8 cellular contexts compared by ENCODE assay signal in genomic region chr15:63048115-63048985, GRCh38. TPM values are rescaled to one million over a fixed set of nuclear protein-coding genes. Genes with fewer than 3 reads are reported as not detected.
DNase-seq lines count a peak whose midpoint lies in the region; ATAC-seq and TF ChIP-seq lines count a peak whose summit lies in the region.

No MANE protein-coding gene starts in this region.

- H3K36me3 Mint-ChIP-seq in activated CD4-positive, alpha-beta T cell treated with anti-CD3 and anti-CD28 coated beads, Interleukin-2, amount 10 ng/mL, durations not matched to agents 7 days and 5 days (ENCODE audit: low read depth), result no peaks in the 10 kb centered on the region

- H3K4me1 ChIP-seq in liver (ENCODE audit: control insufficient read depth in 4 of 4, insufficient read depth in 4 of 4, low read length in 3 of 4), result peaks cover 18 to 50% (median 38%) of the 10 kb centered on the region in 4 donors

- peak; percentile 94 for TF ChIP-seq CTCF in BJ (IDR thresholded peaks at IDR 0.05; ENCODE audit: insufficient read depth, low read depth, low read length)
- peak; percentile 83 for TF ChIP-seq CTCF in liver (IDR thresholded peaks at IDR 0.05; ENCODE audit: low read depth, low read length, missing input control)

- H3K9me3 Mint-ChIP-seq in activated CD4-positive, alpha-beta T cell treated with anti-CD3 and anti-CD28 coated beads, Interleukin-2, amount 10 ng/mL, durations not matched to agents 7 days and 5 days, result no peaks in the 10 kb centered on the region

- peaks cover 55% of the 10 kb centered on the region for H3K27me3 Mint-ChIP-seq in activated CD4-positive, alpha-beta T cell treated with anti-CD3 and anti-CD28 coated beads, Interleukin-2, amount 10 ng/mL, durations not matched to agents 7 days and 5 days

- CTCF ChIA-PET in BJ (lab: Yijun Ruan, JAX), result interaction anchor here (0.7 to 5.5 kb wide), 52 partner anchors 9 to 307 kb away, joined by 3 to 27 read pairs (median 4); no protein-coding TSS in a partner anchor
- CTCF ChIA-PET in activated CD4-positive, alpha-beta T cell treated with anti-CD3 and anti-CD28 coated beads, Interleukin-2, amount 10 ng/mL, durations not matched to agents 7 days and 5 days (lab: Charles Lee), result interaction anchor here (0.6 to 3.0 kb wide), 25 partner anchors 9 to 695 kb away, joined by 3 to 17 read pairs (median 5); partner anchors contain the start of gene USP3

- H3K27ac Mint-ChIP-seq in activated CD4-positive, alpha-beta T cell treated with anti-CD3 and anti-CD28 coated beads, Interleukin-2, amount 10 ng/mL, durations not matched to agents 7 days and 5 days, result peak overlapping the region; percentile 76

- ATAC-seq in HG03442 (IDR thresholded peaks at IDR 0.05; ENCODE audit: unreplicated experiment), result peak; percentile 82

- peak; percentile 89 to 91 for TF ChIP-seq RAD21 in liver (IDR thresholded peaks at IDR 0.05)

- H3K9ac ChIP-seq in liver (ENCODE audit: low read depth in 1 of 2, low read length in 2 of 2), result peak overlapping the region; percentile 76 to 89

- H3K36me3 ChIP-seq in BJ (ENCODE audit: control insufficient read depth, insufficient read depth, low read length) (peaks cover 15% of the 10 kb centered on the region), liver (ENCODE audit: control insufficient read depth in 4 of 4, insufficient read depth in 3 of 4, low read depth in 1 of 4, low read length in 3 of 4) (no peaks in the 10 kb centered on the region)

- H3K4me3 ChIP-seq in BJ (ENCODE audit: low read depth, low read length) (peak overlapping the region; percentile 49), liver (ENCODE audit: low read depth in 1 of 3, low read length in 3 of 3) (peak overlapping the region; percentile 38 to 91 (median 90))

- peak overlapping the region; percentile 84 to 91 for H3K27ac ChIP-seq in liver (ENCODE audit: low read depth in 1 of 2, low read length in 2 of 2)

- H3K27me3 ChIP-seq in BJ (ENCODE audit: control insufficient read depth, insufficient read depth, low read length), result no peaks in the 10 kb centered on the region
- H3K27me3 ChIP-seq in liver (ENCODE audit: control insufficient read depth in 4 of 4, insufficient read depth in 4 of 4, low read length in 3 of 4), result peaks cover 0 to 5% (median 0%) of the 10 kb centered on the region in 4 donors

- H3K4me3 Mint-ChIP-seq in activated CD4-positive, alpha-beta T cell treated with anti-CD3 and anti-CD28 coated beads, Interleukin-2, amount 10 ng/mL, durations not matched to agents 7 days and 5 days, result peak overlapping the region; percentile 86

- peaks cover 20% of the 10 kb centered on the region for H3K4me1 Mint-ChIP-seq in activated CD4-positive, alpha-beta T cell treated with anti-CD3 and anti-CD28 coated beads, Interleukin-2, amount 10 ng/mL, durations not matched to agents 7 days and 5 days

- WGBS in liver, result under 1% methylated on average over 87 of the region's 87 CpGs

- POLR2A ChIA-PET in BJ (lab: Charles Lee), result interaction anchor here (0.5 to 1.4 kb wide), 5 partner anchors 25 to 239 kb away, joined by 3 to 7 read pairs (median 4); no protein-coding TSS in a partner anchor
- POLR2A ChIA-PET in activated CD4-positive, alpha-beta T cell treated with anti-CD3 and anti-CD28 coated beads, Interleukin-2, amount 10 ng/mL, durations not matched to agents 7 days and 5 days (lab: Charles Lee), result interaction anchor here (0.5 to 1.1 kb wide), 2 partner anchors 10 to 231 kb away, joined by 3 to 6 read pairs; no protein-coding TSS in a partner anchor

- no peaks in the 10 kb centered on the region for H3K9me3 ChIP-seq in liver (ENCODE audit: control insufficient read depth in 4 of 4, low read length in 3 of 4)

- DNase-seq in BJ (ENCODE audit: low read depth), result no peak
- DNase-seq in GM19240 (ENCODE audit: insufficient read length, low spot score), result peak; percentile 86
- DNase-seq in NCI-H524 (lab: John Stamatoyannopoulos, UW), result peak; percentile 95 to 97
- DNase-seq in activated CD4-positive, alpha-beta T cell treated with anti-CD3 and anti-CD28 coated beads, Interleukin-2, amount 10 ng/mL, durations not matched to agents 7 days and 5 days, result peak; percentile 83
- peak; percentile 76 for DNase-seq in dedifferentiated amniotic fluid mesenchymal stem cell (ENCODE audit: extremely low spot score)
- peak; percentile 86 for DNase-seq in stimulated activated CD4-positive, alpha-beta T cell treated with anti-CD3 and anti-CD28 coated beads, Interleukin-4, amount 100 ng/mL, for 1 hour

TF ChIP-seq in liver, 16 proteins besides CTCF, POLR2A, EP300 and RAD21:
- TF ChIP-seq FOXA1 (IDR thresholded peaks at IDR 0.05) (no peak), NR2F2 (IDR thresholded peaks at IDR 0.05) (peak; percentile 15), TAF1 (conservative IDR thresholded peaks at IDR 0.05) (no peak), REST (IDR thresholded peaks at IDR 0.05) (no peak), HNF4A (conservative IDR thresholded peaks at IDR 0.05) (peak in 1 of 2 donors; percentile 43), FOXA2 (IDR thresholded peaks at IDR 0.05) (no peak), SP1 (IDR thresholded peaks at IDR 0.05) (peak; percentile 17), HNF4G (IDR thresholded peaks at IDR 0.05) (no peak), JUND (IDR thresholded peaks at IDR 0.05) (no peak), ATF3 (IDR thresholded peaks at IDR 0.05) (peak; percentile 13), GABPA (IDR thresholded peaks at IDR 0.05 in 1 of 2, conservative IDR thresholded peaks at IDR 0.05 in 1 of 2) (peak in 1 of 2 donors; percentile 48), MAX (IDR thresholded peaks at IDR 0.05) (no peak), EGR1 (IDR thresholded peaks at IDR 0.05; ENCODE audit: low read depth in 2 of 2) (no peak), RXRA (IDR thresholded peaks at IDR 0.05) (peak; percentile 38 to 63), YY1 (IDR thresholded peaks at IDR 0.05) (no peak)
- TF ChIP-seq, protein P1, sequence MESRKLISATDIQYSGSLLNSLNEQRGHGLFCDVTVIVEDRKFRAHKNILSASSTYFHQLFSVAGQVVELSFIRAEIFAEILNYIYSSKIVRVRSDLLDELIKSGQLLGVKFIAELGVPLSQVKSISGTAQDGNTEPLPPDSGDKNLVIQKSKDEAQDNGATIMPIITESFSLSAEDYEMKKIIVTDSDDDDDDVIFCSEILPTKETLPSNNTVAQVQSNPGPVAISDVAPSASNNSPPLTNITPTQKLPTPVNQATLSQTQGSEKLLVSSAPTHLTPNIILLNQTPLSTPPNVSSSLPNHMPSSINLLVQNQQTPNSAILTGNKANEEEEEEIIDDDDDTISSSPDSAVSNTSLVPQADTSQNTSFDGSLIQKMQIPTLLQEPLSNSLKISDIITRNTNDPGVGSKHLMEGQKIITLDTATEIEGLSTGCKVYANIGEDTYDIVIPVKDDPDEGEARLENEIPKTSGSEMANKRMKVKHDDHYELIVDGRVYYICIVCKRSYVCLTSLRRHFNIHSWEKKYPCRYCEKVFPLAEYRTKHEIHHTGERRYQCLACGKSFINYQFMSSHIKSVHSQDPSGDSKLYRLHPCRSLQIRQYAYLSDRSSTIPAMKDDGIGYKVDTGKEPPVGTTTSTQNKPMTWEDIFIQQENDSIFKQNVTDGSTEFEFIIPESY (IDR thresholded peaks at IDR 0.05), result no peak

RNA-seq across cellular contexts. Expression of gene TPM1, which starts 5.8 kb away (rescaled TPM):
- polyA plus RNA-seq in BJ (2011; rRNA removed) (1,575 and 2,338 TPM in 2 replicates), liver (10 to 100 TPM; 69.6 to 73.3 TPM)
- polyA minus RNA-seq in BJ (2011; rRNA and poly(A)+ RNA removed), result 714 and 743 TPM in 2 replicates
- total RNA-seq in activated CD4-positive, alpha-beta T cell treated with anti-CD3 and anti-CD28 coated beads, Interleukin-2, amount 10 ng/mL, durations not matched to agents 7 days and 5 days, result 1 to 10 TPM; 4.0 to 4.5 TPM
- total RNA-seq in liver, result 100 to 1,000 TPM in 1 of 2 donors, 10 to 100 TPM in 1; 64.7 to 101 TPM

Comparison
In these comparisons a context has a peak if more than half of its experiments do, and no peak if none do; other contexts are left out.
1. RNA of gene TPM1, which starts 5.8 kb away (total RNA-seq): 64.7 to 101 TPM in liver; 4.0 to 4.5 TPM in activated CD4-positive, alpha-beta T cell treated with anti-CD3 and anti-CD28 coated beads, Interleukin-2, amount 10 ng/mL, durations not matched to agents 7 days and 5 days; every median in the first group is over 10 times any median in the second.